23 cellular contexts compared by ENCODE assay signal in genomic region chr2:38026846-38027245, GRCh38. TPM values are rescaled to one million over a fixed set of nuclear protein-coding genes. Genes with fewer than 3 reads are reported as not detected.
DNase-seq lines count a peak whose midpoint lies in the region; ATAC-seq, FAIRE-seq and TF ChIP-seq lines count a peak whose summit lies in the region.
"Had no signal": no experiment of that assay in that cellular context is flagged by ENCODE, and none has a peak within 500 bp of the region (broad histone marks: within the 10 kb centered on the region; RNA-seq: fewer than 3 reads in every experiment).

No MANE protein-coding gene starts in this region.

- no peak overlapping the region for H3K9ac ChIP-seq in keratinocyte (ENCODE audit: control insufficient read depth, extremely low read depth, insufficient read depth, low read length)
- H3K9ac ChIP-seq: BLaER1 treated with 17β-estradiol and CSF1 and Interleukin-3, amounts not matched to agents 10 nM and 100 nM had no signal

- no peak overlapping the region for H3K4me3 Mint-ChIP-seq in MCF 10A (ENCODE audit: unreplicated experiment)
- no peak overlapping the region for H3K4me3 Mint-ChIP-seq in activated T-cell treated with anti-CD3 and anti-CD28 coated beads, Interleukin-2, amount 50 U/mL, for 4 hours
- H3K4me3 Mint-ChIP-seq: CD4-positive, alpha-beta T cell; GM23338; HFFc6 had no signal

- DNase-seq in MCF 10A (ENCODE audit: unreplicated experiment): peak; percentile 25
- DNase-seq in breast epithelium (ENCODE audit: low spot score in 2 of 2): no peak
- DNase-seq in astrocyte of the hippocampus (ENCODE audit: low read depth, low spot score): peak; percentile 6
- no peak for DNase-seq in keratinocyte (ENCODE audit: low read depth, low spot score)
- DNase-seq in activated T-cell treated with anti-CD3 and anti-CD28 coated beads, Interleukin-2, amount 50 U/mL, for 4 hours: no peak
- DNase-seq: AML-193; CD4-positive, alpha-beta T cell; DMS53; HFFc6; NCI-H1092 treated with DMSO at 0.1 percent for 48 hours; NCI-H146; NCI-H1930; NCI-H2227 treated with DMSO at 0.1 percent for 48 hours; NCI-H526 treated with DMSO at 0.1 percent for 48 hours; SHP77 treated with DMSO at 0.1 percent for 48 hours had no signal

- H3K4me3 ChIP-seq in breast epithelium (no peak overlapping the region), keratinocyte (ENCODE audit: control insufficient read depth in 2 of 3, extremely low read depth in 1 of 3, insufficient read depth in 2 of 3, low read depth in 1 of 3, low read length in 3 of 3) (no peak overlapping the region)
- H3K4me3 ChIP-seq: BLaER1 treated with 17β-estradiol and CSF1 and Interleukin-3, amounts not matched to agents 10 nM and 100 nM; GM23338; HAP-1 had no signal

- intact Hi-C loops in MCF 10A (cut with micrococcal nuclease): no loop called here
- intact Hi-C loops in breast epithelium (cut with DNase I; ENCODE audit: low total_unique reads): no loop called here

- POLR2A ChIA-PET in MCF 10A (lab: Yijun Ruan, JAX): interaction anchor here (0.5 to 1.9 kb wide), 7 partner anchors 14 to 210 kb away, joined by 3 to 7 read pairs (median 3); partner anchors contain the start of gene RMDN2

- H3K36me3 Mint-ChIP-seq in MCF 10A (ENCODE audit: insufficient read depth, unreplicated experiment): no peaks in the 10 kb centered on the region
- no peaks in the 10 kb centered on the region for H3K36me3 Mint-ChIP-seq in activated T-cell treated with anti-CD3 and anti-CD28 coated beads, Interleukin-2, amount 50 U/mL, for 4 hours (ENCODE audit: insufficient read depth)

- no peaks in the 10 kb centered on the region for H3K79me2 ChIP-seq in keratinocyte (ENCODE audit: control insufficient read depth, insufficient read depth, low read length)

- CTCF ChIA-PET in MCF 10A (lab: Yijun Ruan, JAX): interaction anchor here (2.0 kb wide), 1 partner anchor 19 kb away, joined by 7 read pairs; no protein-coding TSS in a partner anchor

- H2AFZ ChIP-seq in keratinocyte (ENCODE audit: control insufficient read depth, low read length): peak overlapping the region; percentile 34
- H2AFZ ChIP-seq: GM23338 had no signal

- H3K4me1 ChIP-seq in breast epithelium (no peaks in the 10 kb centered on the region), keratinocyte (ENCODE audit: control insufficient read depth, extremely low read depth, insufficient read depth, low read length) (peaks cover 6% of the 10 kb centered on the region)
- H3K4me1 ChIP-seq: HAP-1 had no signal

- H3K27me3 ChIP-seq in breast epithelium: no peaks in the 10 kb centered on the region
- H3K27me3 ChIP-seq in keratinocyte (ENCODE audit: control insufficient read depth, extremely low read depth, insufficient read depth, low read length): no peaks in the 10 kb centered on the region
- H3K27me3 ChIP-seq: BLaER1 treated with 17β-estradiol and CSF1 and Interleukin-3, amounts not matched to agents 10 nM and 100 nM had no signal

- TF ChIP-seq POLR2A in breast epithelium (IDR thresholded peaks at IDR 0.05): no peak

- no peaks in the 10 kb centered on the region for H3K9me3 Mint-ChIP-seq in MCF 10A (ENCODE audit: unreplicated experiment)
- no peaks in the 10 kb centered on the region for H3K9me3 Mint-ChIP-seq in activated T-cell treated with anti-CD3 and anti-CD28 coated beads, Interleukin-2, amount 50 U/mL, for 4 hours
- H3K9me3 Mint-ChIP-seq: CD4-positive, alpha-beta T cell; GM23338; HFFc6 had no signal

- peak; percentile 61 for FAIRE-seq in keratinocyte (lab: Jason Lieb, UNC)
- FAIRE-seq: D721Med had no signal

- no peaks in the 10 kb centered on the region for H3K9me3 ChIP-seq in breast epithelium
- no peaks in the 10 kb centered on the region for H3K9me3 ChIP-seq in keratinocyte (ENCODE audit: control insufficient read depth, low read depth, low read length)
- H3K9me3 ChIP-seq: BLaER1 treated with 17β-estradiol and CSF1 and Interleukin-3, amounts not matched to agents 10 nM and 100 nM; HAP-1 had no signal

- H3K4me2 ChIP-seq in keratinocyte (ENCODE audit: control insufficient read depth, extremely low read depth, insufficient read depth, low read depth, low read length): peak overlapping the region; percentile 12
- H3K4me2 ChIP-seq: BLaER1 treated with 17β-estradiol and CSF1 and Interleukin-3, amounts not matched to agents 10 nM and 100 nM; GM23338 had no signal

- dilution Hi-C loops in keratinocyte (cut with MboI; ENCODE audit: extremely low pct_ligation_motif_present, low sequenced_read_pairs): no loop called here

- H3K27me3 Mint-ChIP-seq in MCF 10A (ENCODE audit: insufficient read depth, unreplicated experiment): no peaks in the 10 kb centered on the region
- peaks cover 15% of the 10 kb centered on the region for H3K27me3 Mint-ChIP-seq in activated T-cell treated with anti-CD3 and anti-CD28 coated beads, Interleukin-2, amount 50 U/mL, for 4 hours (ENCODE audit: low read depth)

- peak overlapping the region; percentile 80 for H3K27ac Mint-ChIP-seq in MCF 10A (ENCODE audit: low read depth, unreplicated experiment)
- H3K27ac Mint-ChIP-seq: CD4-positive, alpha-beta T cell; GM23338; HFFc6 had no signal

- no peaks in the 10 kb centered on the region for H3K9me1 ChIP-seq in keratinocyte (ENCODE audit: control insufficient read depth, extremely low read depth, insufficient read depth, low read length)

- BruUV-seq in MCF 10A (replicated peaks; lab: Mats Ljungman, UMichigan): no TSS peak

- no peaks in the 10 kb centered on the region for H3K36me3 ChIP-seq in breast epithelium
- H3K36me3 ChIP-seq in keratinocyte (ENCODE audit: control insufficient read depth in 2 of 2, extremely low read depth in 1 of 2, insufficient read depth in 2 of 2, low read length in 2 of 2): no peaks in the 10 kb centered on the region
- H3K36me3 ChIP-seq: BLaER1 treated with 17β-estradiol and CSF1 and Interleukin-3, amounts not matched to agents 10 nM and 100 nM; HAP-1 had no signal

- no peak for ATAC-seq in GM21529 (IDR thresholded peaks at IDR 0.05; ENCODE audit: unreplicated experiment)
- no peak for ATAC-seq in HG03095 (IDR thresholded peaks at IDR 0.05; ENCODE audit: unreplicated experiment)
- no peak for ATAC-seq in activated T-cell treated with anti-CD3 and anti-CD28 coated beads, Interleukin-2, amount 50 U/mL, for 4 hours
- ATAC-seq: GM23338 had no signal

- TF ChIP-seq CTCF in MCF 10A (IDR thresholded peaks at IDR 0.05; ENCODE audit: unreplicated experiment): no peak
- no peak for TF ChIP-seq CTCF in breast epithelium (IDR thresholded peaks at IDR 0.05)
- TF ChIP-seq CTCF in keratinocyte (optimal IDR thresholded peaks at IDR 0.05 in 1 of 3, IDR thresholded peaks at IDR 0.05 in 1 of 3, conservative IDR thresholded peaks at IDR 0.05 in 1 of 3; ENCODE audit: extremely low read depth in 1 of 3, insufficient read depth in 2 of 3, low read length in 3 of 3): no peak

- H3K4me1 Mint-ChIP-seq in MCF 10A (ENCODE audit: insufficient read depth, unreplicated experiment): peaks cover 11% of the 10 kb centered on the region
- no peaks in the 10 kb centered on the region for H3K4me1 Mint-ChIP-seq in activated T-cell treated with anti-CD3 and anti-CD28 coated beads, Interleukin-2, amount 50 U/mL, for 4 hours (ENCODE audit: low read depth)

- H3K27ac ChIP-seq in breast epithelium (no peak overlapping the region), keratinocyte (ENCODE audit: control insufficient read depth, insufficient read depth, low read length) (no peak overlapping the region)
- H3K27ac ChIP-seq: BLaER1 treated with 17β-estradiol and CSF1 and Interleukin-3, amounts not matched to agents 10 nM and 100 nM; HL-60 had no signal

- H4K20me1 ChIP-seq in keratinocyte (ENCODE audit: control insufficient read depth, extremely low read depth, insufficient read depth, low read length): no peaks in the 10 kb centered on the region
- H4K20me1 ChIP-seq: BLaER1 treated with 17β-estradiol and CSF1 and Interleukin-3, amounts not matched to agents 10 nM and 100 nM had no signal

RNA-seq across cellular contexts. Expression of gene CYP1B1, which starts 49.1 kb away (rescaled TPM):
- total RNA-seq in MCF 10A (2022) (37.2 and 53.3 TPM in 2 replicates), breast epithelium (100 to 1,000 TPM in 1 of 3 donors, 10 to 100 TPM in 2; 32.9 to 166 (median 39.0) TPM)
- 0.65 to 2.2 TPM (median 1.6 TPM) in 3 replicates for polyA plus RNA-seq in keratinocyte
- 1.2 TPM for polyA plus RNA-seq in keratinocyte (2011; ENCODE audit: low read depth)
- polyA plus RNA-seq in keratinocyte (2011; cell fraction: cytosol; rRNA removed): 0.88 and 1.4 TPM in 2 replicates
- 5.2 and 6.2 TPM in 2 replicates for polyA plus RNA-seq in keratinocyte (2011; cell fraction: nucleus; rRNA removed)
- 0.85 and 2.3 TPM in 2 replicates for polyA plus RNA-seq in keratinocyte (2012; ENCODE audit: low replicate concordance)
- polyA minus RNA-seq in keratinocyte: 3.5 to 6.0 TPM (median 5.8 TPM) in 3 replicates
- polyA minus RNA-seq in keratinocyte (2011; cell fraction: cytosol; rRNA and poly(A)+ RNA removed): 2.5 TPM
- 11.6 TPM in 2 replicates for polyA minus RNA-seq in keratinocyte (2011; cell fraction: nucleus; rRNA and poly(A)+ RNA removed)
- total RNA-seq in activated T-cell treated with anti-CD3 and anti-CD28 coated beads, Interleukin-2, amount 50 U/mL, for 4 hours: 10 to 100 TPM in 2 of 3 donors, 1 to 10 TPM in 1; 6.3 to 13.9 (median 11.4) TPM
- total RNA-seq: G401 had no signal

Comparison
In these comparisons a context has a peak if more than half of its experiments do, and no peak if none do; other contexts are left out.
1. DNase-seq: peak in MCF 10A (single experiment) and astrocyte of the hippocampus (single experiment); none in breast epithelium (0 of 2), keratinocyte (single experiment) and activated T-cell treated with anti-CD3 and anti-CD28 coated beads, Interleukin-2, amount 50 U/mL, for 4 hours (single experiment).